ENCODE assay signal across 8 cellular contexts in the genomic region with DNA sequence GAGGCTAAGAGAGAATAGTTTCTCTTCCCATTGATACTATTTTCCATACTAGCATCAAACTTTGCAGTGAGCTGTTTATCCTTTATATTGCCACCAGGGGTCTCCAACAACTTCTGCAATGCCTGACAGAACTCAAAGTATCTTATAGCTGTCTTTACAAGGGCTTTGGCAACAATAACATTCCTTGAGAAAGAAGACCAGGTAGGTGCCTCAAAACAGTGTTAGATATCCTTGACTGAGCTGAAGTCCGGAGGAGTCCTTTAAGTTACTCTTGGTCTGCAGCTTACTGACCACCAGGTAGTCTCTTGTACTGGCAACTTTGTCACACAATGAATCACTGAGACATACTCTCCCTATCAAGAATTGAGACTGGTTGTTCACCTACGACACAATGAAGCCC. TPM values are rescaled to one million over a fixed set of nuclear protein-coding genes. Genes with fewer than 3 reads are reported as not detected.
DNase-seq lines count a peak whose midpoint lies in the region; ATAC-seq and TF ChIP-seq lines count a peak whose summit lies in the region.

No MANE protein-coding gene starts in this region.

- H3K9me3 ChIP-seq in OCI-LY3 (ENCODE audit: insufficient read depth, low read length) (0 out of 2 replicates have a peak, but pooled peaks cover 3% of the 10 kb centered on the region), mammary epithelial cell (replicated peaks; ENCODE audit: insufficient read depth, low read length) (no peaks in the 10 kb centered on the region)

- no peak overlapping the region for H3K4me2 ChIP-seq in OCI-LY3 (ENCODE audit: low read length)
- H3K4me2 ChIP-seq in mammary epithelial cell (ENCODE audit: insufficient read depth, low read depth, low read length): no peak overlapping the region

- peak; percentile 4 for DNase-seq in NCI-H1694 (lab: John Stamatoyannopoulos, UW)
- no peak for DNase-seq in NCI-H1694 treated with DMSO at 0.1 percent for 48 hours (lab: John Stamatoyannopoulos, UW)
- DNase-seq in mammary epithelial cell: peak; percentile 52
- DNase-seq in left lobe of liver (ENCODE audit: low spot score): no peak
- DNase-seq in nucleus accumbens (lab: John Stamatoyannopoulos, UW): no peak

- H3K4me3 ChIP-seq in OCI-LY3 (ENCODE audit: low read length) (no peak overlapping the region), mammary epithelial cell (replicated peaks in 1 of 3; ENCODE audit: insufficient read depth in 1 of 3, low read depth in 2 of 3, low read length in 3 of 3) (no peak overlapping the region)

- H3K27ac ChIP-seq in OCI-LY3 (ENCODE audit: low read length): no peak overlapping the region
- no peak overlapping the region for H3K27ac ChIP-seq in mammary epithelial cell (ENCODE audit: insufficient read depth, low read depth, low read length)

- H3K4me1 ChIP-seq in OCI-LY3 (ENCODE audit: low read length) (peaks cover 3% of the 10 kb centered on the region), mammary epithelial cell (ENCODE audit: insufficient read depth, low read length) (peaks cover 26% of the 10 kb centered on the region)

- peak; percentile 85 for TF ChIP-seq CTCF in OCI-LY3 (IDR thresholded peaks at IDR 0.05; ENCODE audit: low read depth, low read length)
- peak; percentile 79 to 86 for TF ChIP-seq CTCF in mammary epithelial cell (conservative IDR thresholded peaks at IDR 0.05 in 1 of 2, IDR thresholded peaks at IDR 0.05 in 1 of 2; ENCODE audit: extremely low read depth in 1 of 2, insufficient read depth in 1 of 2, low read depth in 1 of 2, low read length in 2 of 2)

- H3K9ac ChIP-seq in OCI-LY3 (ENCODE audit: low read length) (no peak overlapping the region), mammary epithelial cell (ENCODE audit: insufficient read depth, low read length) (no peak overlapping the region)

- H2AFZ ChIP-seq in OCI-LY3 (ENCODE audit: low read depth, low read length) (no peak overlapping the region), mammary epithelial cell (ENCODE audit: low read depth, low read length) (peak overlapping the region; percentile 53)

- BruUV-seq in mammary epithelial cell (replicated peaks; lab: Mats Ljungman, UMichigan): no TSS peak

- dilution Hi-C loops in mammary epithelial cell (cut with HindIII; ENCODE audit: low sequenced_read_pairs): no loop called here

- H3K36me3 ChIP-seq in OCI-LY3 (replicated peaks; ENCODE audit: low read depth, low read length) (no peaks in the 10 kb centered on the region), mammary epithelial cell (ENCODE audit: insufficient read depth, low read length) (no peaks in the 10 kb centered on the region)

- ATAC-seq in GM19043 (IDR thresholded peaks at IDR 0.05; ENCODE audit: low read depth, unreplicated experiment) (peak; percentile 91), HG03135 (IDR thresholded peaks at IDR 0.05; ENCODE audit: unreplicated experiment) (peak; percentile 83), left lobe of liver (peak; percentile 84)

- no peaks in the 10 kb centered on the region for H3K79me2 ChIP-seq in OCI-LY3 (ENCODE audit: low read length)
- peaks cover 3% of the 10 kb centered on the region for H3K79me2 ChIP-seq in mammary epithelial cell (ENCODE audit: insufficient read depth, low read length)

- intact Hi-C loops in mammary epithelial cell (cut with micrococcal nuclease): loop anchor here (1.0 kb wide), 3 partner anchors 31 to 409 kb away; no protein-coding TSS in a partner anchor

- H3K27me3 ChIP-seq in OCI-LY3 (ENCODE audit: low read depth, low read length) (no peaks in the 10 kb centered on the region), mammary epithelial cell (ENCODE audit: insufficient read depth, low read length) (no peaks in the 10 kb centered on the region)

- H4K20me1 ChIP-seq in OCI-LY3 (ENCODE audit: insufficient read depth, low read length): no peaks in the 10 kb centered on the region
- no peaks in the 10 kb centered on the region for H4K20me1 ChIP-seq in mammary epithelial cell (ENCODE audit: insufficient read depth, low read length)

- CTCF ChIA-PET in mammary epithelial cell (lab: Charles Lee; ENCODE audit: low non-redundant PET): interaction anchor here (0.6 to 0.7 kb wide), 4 partner anchors 42 to 410 kb away, joined by 3 to 5 read pairs (median 4); no protein-coding TSS in a partner anchor

- in situ Hi-C loops in mammary epithelial cell (cut with MboI; ENCODE audit: low sequenced_read_pairs in 2 of 2): no loop called here

- WGBS in mammary epithelial cell (ENCODE audit: low coverage, missing lambda C conversion rate): 68% methylated on average over 2 of the region's 2 CpGs

RNA-seq across cellular contexts. Expression of a gene that starts 30.0 kb away (rescaled TPM):
- total RNA-seq in mammary epithelial cell (100 to 1,000 TPM; 189 to 424 TPM), left lobe of liver (7.5 TPM)
- polyA plus RNA-seq in mammary epithelial cell: 113 TPM
- polyA minus RNA-seq in mammary epithelial cell: 210 TPM

Comparison
In these comparisons a context has a peak if more than half of its experiments do, and no peak if none do; other contexts are left out.
1. DNase-seq: peak in NCI-H1694 (single experiment) and mammary epithelial cell (single experiment); none in NCI-H1694 treated with DMSO at 0.1 percent for 48 hours (single experiment), left lobe of liver (single experiment) and nucleus accumbens (0 of 56).
2. RNA of a gene that starts 30.0 kb away (total RNA-seq): 189 to 424 TPM in mammary epithelial cell; 7.5 TPM in left lobe of liver (single experiment); every median in the first group is over 10 times any median in the second.
3. Peak in every context shown above with its lines, with median percentiles within 50 percentile points of each other: ATAC-seq.